In the genomic region with DNA sequence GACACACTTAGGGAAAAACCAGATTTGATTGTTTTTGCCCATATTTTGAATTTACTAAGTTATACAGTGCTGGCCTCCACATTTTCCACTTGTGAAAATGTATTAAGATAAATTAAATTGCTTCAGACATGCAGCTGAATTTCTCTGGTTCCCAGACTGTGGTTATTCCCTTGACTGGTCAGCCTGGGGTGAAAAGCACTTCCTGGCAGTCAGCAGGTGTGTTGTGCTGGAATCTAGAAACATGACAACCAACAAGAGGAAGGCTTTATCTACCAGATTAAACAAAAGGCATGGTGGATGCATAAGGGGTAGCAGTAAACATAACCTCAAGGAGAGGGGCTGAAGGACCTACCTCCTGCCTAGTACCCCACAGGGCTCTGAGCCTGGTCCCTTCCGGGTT, we compare ENCODE assay signal across 1 cellular context.
TF ChIP-seq lines count a peak whose summit lies in the region.

No MANE protein-coding gene starts in this region.

TF ChIP-seq in endothelial cell of umbilical vein, 7 proteins besides CTCF, POLR2A, EP300 and RAD21:
- TF ChIP-seq, protein P1, sequence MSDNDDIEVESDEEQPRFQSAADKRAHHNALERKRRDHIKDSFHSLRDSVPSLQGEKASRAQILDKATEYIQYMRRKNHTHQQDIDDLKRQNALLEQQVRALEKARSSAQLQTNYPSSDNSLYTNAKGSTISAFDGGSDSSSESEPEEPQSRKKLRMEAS (IDR thresholded peaks at IDR 0.05; ENCODE audit: insufficient read depth, insufficient read length): no peak
- TF ChIP-seq POLR2AphosphoS5 (IDR thresholded peaks at IDR 0.05; ENCODE audit: insufficient read depth, low read depth, low read length) (no peak), FOS (IDR thresholded peaks at IDR 0.05; ENCODE audit: borderline replicate concordance, insufficient read depth, low read length) (no peak), GATA2 (IDR thresholded peaks at IDR 0.05; ENCODE audit: insufficient read depth, insufficient read length, low read depth, low read length) (no peak), EZH2 (IDR thresholded peaks at IDR 0.05; ENCODE audit: borderline replicate concordance, low read depth, low read length, severe bottlenecking) (no peak), JUN (IDR thresholded peaks at IDR 0.05; ENCODE audit: borderline replicate concordance, insufficient read depth, insufficient read length, low read depth) (no peak), MYC (IDR thresholded peaks at IDR 0.05; ENCODE audit: low read depth, low read length) (no peak)
